1 cellular context compared by ENCODE assay signal in the genomic region with DNA sequence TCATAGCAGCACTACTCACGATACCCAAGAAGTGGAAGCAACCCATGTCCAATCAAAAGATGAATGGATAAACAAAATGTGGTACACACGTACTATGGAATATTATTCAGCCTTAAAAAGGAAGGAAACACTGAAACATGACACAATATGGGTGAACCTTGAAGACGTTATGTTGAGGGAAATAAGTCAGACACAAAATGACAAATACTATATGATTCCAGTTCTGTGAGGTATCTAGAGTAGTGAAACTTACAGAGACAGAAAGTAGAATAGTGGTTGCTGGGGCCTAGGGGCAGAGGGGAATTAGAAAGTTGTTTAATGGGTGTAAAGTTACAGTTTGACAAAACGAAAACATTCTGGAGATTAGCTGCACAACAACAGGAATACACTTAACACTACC.
A peak's percentile ranks its signal among the peaks of the same experiment; 100 is the strongest.
TF ChIP-seq lines count a peak whose summit lies in the region.

No MANE protein-coding gene starts in this region.

TF ChIP-seq in HEK293, 187 proteins besides CTCF, POLR2A, EP300 and RAD21:
- TF ChIP-seq TRIM28 (IDR thresholded peaks at IDR 0.05; ENCODE audit: borderline replicate concordance, low read length) (0 out of 2 replicates have a peak, but pooled peaks have one; percentile 23), ZNF146 (tag by site-specific recombination; IDR thresholded peaks at IDR 0.05) (peak; percentile 77)
- TF ChIP-seq, protein P1, sequence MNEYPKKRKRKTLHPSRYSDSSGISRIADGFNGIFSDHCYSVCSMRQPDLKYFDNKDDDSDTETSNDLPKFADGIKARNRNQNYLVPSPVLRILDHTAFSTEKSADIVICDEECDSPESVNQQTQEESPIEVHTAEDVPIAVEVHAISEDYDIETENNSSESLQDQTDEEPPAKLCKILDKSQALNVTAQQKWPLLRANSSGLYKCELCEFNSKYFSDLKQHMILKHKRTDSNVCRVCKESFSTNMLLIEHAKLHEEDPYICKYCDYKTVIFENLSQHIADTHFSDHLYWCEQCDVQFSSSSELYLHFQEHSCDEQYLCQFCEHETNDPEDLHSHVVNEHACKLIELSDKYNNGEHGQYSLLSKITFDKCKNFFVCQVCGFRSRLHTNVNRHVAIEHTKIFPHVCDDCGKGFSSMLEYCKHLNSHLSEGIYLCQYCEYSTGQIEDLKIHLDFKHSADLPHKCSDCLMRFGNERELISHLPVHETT (tag by site-specific recombination; IDR thresholded peaks at IDR 0.05) = no peak
